ENCODE assay signal across 1 cellular context in genomic region chr17:28864991-28865849, GRCh38.
TF ChIP-seq lines count a peak whose summit lies in the region.

No MANE protein-coding gene starts in this region.

TF ChIP-seq in endothelial cell of umbilical vein, 7 proteins besides CTCF, POLR2A, EP300 and RAD21:
- no peak for TF ChIP-seq POLR2AphosphoS5 (IDR thresholded peaks at IDR 0.05; ENCODE audit: insufficient read depth, low read depth, low read length)
- TF ChIP-seq FOS (IDR thresholded peaks at IDR 0.05; ENCODE audit: borderline replicate concordance, insufficient read depth, low read length), result no peak
- no peak for TF ChIP-seq MYC (IDR thresholded peaks at IDR 0.05; ENCODE audit: low read depth, low read length)
- no peak for TF ChIP-seq JUN (IDR thresholded peaks at IDR 0.05; ENCODE audit: borderline replicate concordance, insufficient read depth, insufficient read length, low read depth)
- TF ChIP-seq MAX (IDR thresholded peaks at IDR 0.05; ENCODE audit: insufficient read depth, insufficient read length), result no peak
- no peak for TF ChIP-seq GATA2 (IDR thresholded peaks at IDR 0.05; ENCODE audit: insufficient read depth, insufficient read length, low read depth, low read length)
- TF ChIP-seq EZH2 (IDR thresholded peaks at IDR 0.05; ENCODE audit: borderline replicate concordance, low read depth, low read length, severe bottlenecking), result no peak
